ENCODE assay signal across 8 cellular contexts in the genomic region with DNA sequence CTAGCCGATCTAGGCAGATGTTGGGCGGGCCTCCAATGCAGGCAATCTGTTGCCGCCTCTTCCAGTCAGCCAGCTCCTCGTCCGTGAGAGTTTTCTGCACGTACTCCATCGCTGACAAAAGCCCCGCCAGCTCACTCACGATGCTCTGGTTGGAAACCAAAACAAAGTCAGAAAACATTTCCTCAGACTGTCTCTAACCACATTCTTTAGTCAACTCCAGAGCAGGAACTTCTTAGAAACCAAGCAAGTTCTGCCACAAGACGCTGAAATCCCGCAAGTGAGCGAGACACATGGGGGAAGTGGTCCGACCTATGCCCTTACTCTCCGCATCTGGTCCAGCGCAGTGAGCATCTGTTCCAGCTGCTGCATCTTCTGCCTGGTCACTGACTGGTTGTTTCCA. TPM values are rescaled to one million over a fixed set of nuclear protein-coding genes. Genes with fewer than 3 reads are reported as not detected.
DNase-seq lines count a peak whose midpoint lies in the region; ATAC-seq and TF ChIP-seq lines count a peak whose summit lies in the region.

No MANE protein-coding gene starts in this region.

- intact Hi-C loops in activated CD4-positive, alpha-beta memory T cell treated with anti-CD3 and anti-CD28 coated beads for 36 hours (cut with micrococcal nuclease), result loop anchor here (1.0 to 5.0 kb wide), 3 partner anchors 42 to 85 kb away; partner anchors contain the start of gene STAT3

- H3K36me3 Mint-ChIP-seq in activated CD4-positive, alpha-beta memory T cell treated with anti-CD3 and anti-CD28 coated beads for 36 hours, result peaks cover 74% of the 10 kb centered on the region

- ATAC-seq in GM21786 (IDR thresholded peaks at IDR 0.05; ENCODE audit: unreplicated experiment), result peak; percentile 51
- no peak for ATAC-seq in HG02970 (IDR thresholded peaks at IDR 0.05; ENCODE audit: low FRiP score, unreplicated experiment)
- ATAC-seq in HG02642 (IDR thresholded peaks at IDR 0.05; ENCODE audit: poor library complexity, unreplicated experiment), result no peak
- no peak for ATAC-seq in HG03469 (IDR thresholded peaks at IDR 0.05; ENCODE audit: unreplicated experiment)

- peak overlapping the region; percentile 91 for H3K27ac Mint-ChIP-seq in activated CD4-positive, alpha-beta memory T cell treated with anti-CD3 and anti-CD28 coated beads for 36 hours

- DNase-seq in AG08396 (ENCODE audit: low spot score) (peak; percentile 75), medulla oblongata (ENCODE audit: extremely low spot score) (peak; percentile 56), erythroblast (lab: John Stamatoyannopoulos, UW) (no peak)
- DNase-seq in activated CD4-positive, alpha-beta memory T cell treated with anti-CD3 and anti-CD28 coated beads for 36 hours, result peak; percentile 91

- POLR2A ChIA-PET in activated CD4-positive, alpha-beta memory T cell treated with anti-CD3 and anti-CD28 coated beads for 36 hours (lab: Charles Lee), result interaction anchor here (0.5 to 1.7 kb wide), 9 partner anchors 8 to 66 kb away, joined by 3 to 35 read pairs (median 4); partner anchors contain the start of gene STAT3

- H3K9me3 Mint-ChIP-seq in activated CD4-positive, alpha-beta memory T cell treated with anti-CD3 and anti-CD28 coated beads for 36 hours, result no peaks in the 10 kb centered on the region

- CTCF ChIA-PET in activated CD4-positive, alpha-beta memory T cell treated with anti-CD3 and anti-CD28 coated beads for 36 hours (lab: Charles Lee), result interaction anchor here (0.6 to 3.2 kb wide), 10 partner anchors 12 to 90 kb away, joined by 3 to 28 read pairs (median 4); partner anchors contain the start of gene STAT3

- TF ChIP-seq POLR2A in erythroblast (IDR thresholded peaks at IDR 0.05; ENCODE audit: low read length), result no peak

- H3K4me3 Mint-ChIP-seq in activated CD4-positive, alpha-beta memory T cell treated with anti-CD3 and anti-CD28 coated beads for 36 hours, result peak overlapping the region; percentile 60

- H3K27me3 Mint-ChIP-seq in activated CD4-positive, alpha-beta memory T cell treated with anti-CD3 and anti-CD28 coated beads for 36 hours, result no peaks in the 10 kb centered on the region

- H3K4me1 Mint-ChIP-seq in activated CD4-positive, alpha-beta memory T cell treated with anti-CD3 and anti-CD28 coated beads for 36 hours (ENCODE audit: low read depth), result peaks cover 78% of the 10 kb centered on the region

RNA-seq across cellular contexts. Expression of gene STAT5A, which starts 49.1 kb away (rescaled TPM):
- 100 to 1,000 TPM; 211 to 215 TPM for total RNA-seq in activated CD4-positive, alpha-beta memory T cell treated with anti-CD3 and anti-CD28 coated beads for 36 hours

RNA-seq across cellular contexts. Expression of gene STAT3, which starts 50.8 kb away (rescaled TPM):
- 100 to 1,000 TPM; 194 to 198 TPM for total RNA-seq in activated CD4-positive, alpha-beta memory T cell treated with anti-CD3 and anti-CD28 coated beads for 36 hours

Comparison
In these comparisons a context has a peak if more than half of its experiments do, and no peak if none do; other contexts are left out.
1. DNase-seq: peak in AG08396 (single experiment), activated CD4-positive, alpha-beta memory T cell treated with anti-CD3 and anti-CD28 coated beads for 36 hours (single experiment) and medulla oblongata (single experiment); none in erythroblast (0 of 2).